In the genomic region with DNA sequence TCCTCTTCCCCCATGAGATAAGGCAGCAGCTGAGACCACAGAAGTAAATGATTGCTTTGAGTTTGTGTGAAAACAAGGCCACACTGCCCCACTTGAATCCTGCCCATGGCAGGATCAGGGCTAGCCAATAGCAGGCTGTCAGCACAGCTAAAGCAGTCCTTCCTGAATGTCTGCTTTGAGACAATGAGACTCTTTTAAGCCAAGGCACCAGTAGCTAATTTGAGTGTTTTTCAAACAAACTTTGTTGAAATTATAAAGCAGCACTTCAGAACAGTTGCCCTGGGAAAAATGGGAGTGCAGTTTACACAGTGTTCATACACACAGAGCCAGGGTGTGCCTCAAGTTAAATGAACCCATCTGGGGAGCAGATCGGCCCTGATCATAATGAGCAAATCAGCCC, we compare ENCODE assay signal across 12 cellular contexts.
DNase-seq lines count a peak whose midpoint lies in the region; ATAC-seq, FAIRE-seq and TF ChIP-seq lines count a peak whose summit lies in the region.
"Had no signal": no experiment of that assay in that cellular context is flagged by ENCODE, and none has a peak within 500 bp of the region (broad histone marks: within the 10 kb centered on the region; RNA-seq: fewer than 3 reads in every experiment).

No MANE protein-coding gene starts in this region.

- peak overlapping the region in 1 of 2 donors; percentile 3 for H3K27ac ChIP-seq in small intestine (ENCODE audit: low read depth in 1 of 2, low read length in 1 of 2)
- H3K27ac ChIP-seq: uterus had no signal

- H3K36me3 ChIP-seq in kidney epithelial cell (ENCODE audit: control insufficient read depth, insufficient read depth, low read length) (no peaks in the 10 kb centered on the region), small intestine (ENCODE audit: control insufficient read depth in 2 of 2, insufficient read depth in 2 of 2, low read length in 2 of 2) (no peaks in the 10 kb centered on the region)
- H3K36me3 ChIP-seq: uterus had no signal

- WGBS in small intestine, 3 donors: 6 to 25% (median 17%) methylated on average over 1 of the region's 1 CpG

- no peaks in the 10 kb centered on the region for H3K9me3 ChIP-seq in small intestine (ENCODE audit: control insufficient read depth, low read depth)
- H3K9me3 ChIP-seq: uterus had no signal

- no peak overlapping the region for H3K4me3 ChIP-seq in kidney epithelial cell (ENCODE audit: low read depth, low read length)
- no peak overlapping the region for H3K4me3 ChIP-seq in small intestine (ENCODE audit: low read depth in 1 of 2, low read length in 2 of 2)
- H3K4me3 ChIP-seq: GM12878, uterus had no signal

- H3K4me1 ChIP-seq in small intestine (ENCODE audit: control insufficient read depth in 2 of 2, insufficient read depth in 1 of 2, low read depth in 1 of 2, low read length in 1 of 2): no peaks in the 10 kb centered on the region
- H3K4me1 ChIP-seq: uterus had no signal

- no peak for TF ChIP-seq CTCF in kidney epithelial cell (IDR thresholded peaks at IDR 0.05; ENCODE audit: insufficient read depth, low read length, poor library complexity, severe bottlenecking)

- no peaks in the 10 kb centered on the region for H3K27me3 ChIP-seq in kidney epithelial cell (ENCODE audit: control insufficient read depth, insufficient read depth, low read length)
- no peaks in the 10 kb centered on the region for H3K27me3 ChIP-seq in small intestine (ENCODE audit: control insufficient read depth in 2 of 2, insufficient read depth in 2 of 2, low read length in 2 of 2)
- H3K27me3 ChIP-seq: uterus had no signal

- peak; percentile 87 for DNase-seq in NCI-H774 (lab: John Stamatoyannopoulos, UW)
- DNase-seq in kidney epithelial cell (ENCODE audit: low read depth): peak; percentile 1
- DNase-seq in small intestine: peak; percentile 68
- no peak for DNase-seq in HPDE6-E6E7 (ENCODE audit: extremely low spot score)
- no peak for DNase-seq in activated gamma-delta T cell (lab: John Stamatoyannopoulos, UW)
- no peak for DNase-seq in NCI-H1417 (lab: John Stamatoyannopoulos, UW)
- DNase-seq: activated CD4-positive, CD25-positive, alpha-beta regulatory T cell treated with anti-CD3 and anti-CD28 coated beads, Interleukin-2, amount 50 U/mL, for 72 hours; activated effector memory CD4-positive, alpha-beta T cell treated with anti-CD3 and anti-CD28 coated beads, Interleukin-2, amount 50 U/mL, for 16 hours; cerebellar nuclear complex; uterus had no signal

- FAIRE-seq in small intestine (lab: Jason Lieb, UNC): no peak
- FAIRE-seq: GM12878 had no signal

- peak; percentile 78 for ATAC-seq in GM19438 (IDR thresholded peaks at IDR 0.05; ENCODE audit: low read depth, unreplicated experiment)
- ATAC-seq: GM12878 had no signal

Comparison
In these comparisons a context has a peak if more than half of its experiments do, and no peak if none do; other contexts are left out.
1. DNase-seq: peak in NCI-H774 (single experiment), kidney epithelial cell (single experiment) and small intestine (single experiment); none in HPDE6-E6E7 (single experiment), activated gamma-delta T cell (single experiment) and NCI-H1417 (0 of 3).